In genomic region chr18:57518533-57518932, GRCh38 we compare ENCODE assay signal across 20 cellular contexts.
"Had no signal": no experiment of that assay in that cellular context is flagged by ENCODE, and none has a peak within 500 bp of the region (broad histone marks: within the 10 kb centered on the region; RNA-seq: fewer than 3 reads in every experiment).

No MANE protein-coding gene starts in this region.

- H3K27ac ChIP-seq: esophagus muscularis mucosa, foreskin keratinocyte, heart right ventricle, left lung, lower lobe of right lung, spleen, tibial nerve, VCaP had no signal

- ATAC-seq: activated T-cell treated with anti-CD3 and anti-CD28 coated beads, Interleukin-2, amount 50 U/mL, for 72 hours; foreskin keratinocyte; heart right ventricle; left lung; lower lobe of right lung; right cardiac atrium had no signal

- H3K4me1 ChIP-seq: esophagus muscularis mucosa, foreskin keratinocyte, left lung, lower lobe of right lung, tibial nerve had no signal

- FAIRE-seq: bronchial epithelial cell, TTC549 had no signal

- H3K36me3 ChIP-seq: esophagus muscularis mucosa, heart right ventricle, left lung, lower lobe of right lung, spleen, tibial nerve had no signal

- DNase-seq: activated CD4-positive, alpha-beta T cell treated with anti-CD3 and anti-CD28 coated beads for 4 hours; activated CD4-positive, alpha-beta T cell treated with anti-CD3 and anti-CD28 coated beads, Interleukin-2, amount 50 U/mL, for 4 hours; activated naive CD4-positive, alpha-beta T cell; activated T-cell treated with anti-CD3 and anti-CD28 coated beads for 4 hours; activated T-cell treated with anti-CD3 and anti-CD28 coated beads, Interleukin-2, amount 50 U/mL, for 72 hours; anterior cingulate cortex; foreskin keratinocyte; heart right ventricle; left lung; lower lobe of right lung; mesendoderm; posterior cingulate gyrus; right cardiac atrium; spleen; stimulated activated naive CD4-positive, alpha-beta T cell treated with Interleukin-2 at 50 U/mL for 16 hours had no signal

- H3K4me3 ChIP-seq: esophagus muscularis mucosa, heart right ventricle, left lung, lower lobe of right lung, spleen, tibial nerve had no signal

- H3K9me3 ChIP-seq: esophagus muscularis mucosa, heart right ventricle, left lung, lower lobe of right lung, spleen, tibial nerve had no signal

- H3K27me3 ChIP-seq: esophagus muscularis mucosa, tibial nerve had no signal
